ENCODE assay signal across 32 cellular contexts in genomic region chr5:1059884-1060263, GRCh38. TPM values are rescaled to one million over a fixed set of nuclear protein-coding genes. Genes with fewer than 3 reads are reported as not detected.
"Had no signal": no experiment of that assay in that cellular context is flagged by ENCODE, and none has a peak within 500 bp of the region (broad histone marks: within the 10 kb centered on the region; RNA-seq: fewer than 3 reads in every experiment).

No MANE protein-coding gene starts in this region.

- H3K27me3 Mint-ChIP-seq: activated CD4-positive, alpha-beta memory T cell treated with anti-CD3 and anti-CD28 coated beads, Interleukin-2, amount 10 ng/mL, durations not matched to agents 7 days and 5 days; activated CD4-positive, alpha-beta T cell treated with anti-CD3 and anti-CD28 coated beads, Interleukin-2, amount 10 ng/mL, durations not matched to agents 7 days and 5 days; activated naive CD4-positive, alpha-beta T cell treated with anti-CD3 and anti-CD28 coated beads, Interleukin-2, amount 10 ng/mL, durations not matched to agents 7 days and 5 days; activated naive CD8-positive, alpha-beta T cell treated with anti-CD3 and anti-CD28 coated beads, Interleukin-2, amount 10 ng/mL, durations not matched to agents 7 days and 5 days; activated T-cell treated with anti-CD3 and anti-CD28 coated beads, Interleukin-2, amount 50 U/mL, for 24 hours; brain; effector memory CD8-positive, alpha-beta T cell; memory B cell; naive thymus-derived CD4-positive, alpha-beta T cell; progenitor cell of endocrine pancreas had no signal

- FAIRE-seq: endothelial cell of umbilical vein had no signal

- H3K4me1 Mint-ChIP-seq: activated CD4-positive, alpha-beta memory T cell treated with anti-CD3 and anti-CD28 coated beads, Interleukin-2, amount 10 ng/mL, durations not matched to agents 7 days and 5 days; activated CD4-positive, alpha-beta T cell treated with anti-CD3 and anti-CD28 coated beads, Interleukin-2, amount 10 ng/mL, durations not matched to agents 7 days and 5 days; activated naive CD4-positive, alpha-beta T cell treated with anti-CD3 and anti-CD28 coated beads, Interleukin-2, amount 10 ng/mL, durations not matched to agents 7 days and 5 days; activated naive CD8-positive, alpha-beta T cell treated with anti-CD3 and anti-CD28 coated beads, Interleukin-2, amount 10 ng/mL, durations not matched to agents 7 days and 5 days; brain; immature natural killer cell; memory B cell; naive thymus-derived CD4-positive, alpha-beta T cell had no signal

- H3K4me2 ChIP-seq: smooth muscle cell had no signal

- H3K4me1 ChIP-seq: ascending aorta, heart left ventricle, suprapubic skin, tibial artery, upper lobe of right lung had no signal

- H3K36me3 Mint-ChIP-seq: activated naive CD8-positive, alpha-beta T cell treated with anti-CD3 and anti-CD28 coated beads, Interleukin-2, amount 10 ng/mL, durations not matched to agents 7 days and 5 days; brain had no signal

- H3K27ac ChIP-seq: ascending aorta, cardiac muscle cell, heart left ventricle, neutrophil, ovary, suprapubic skin, tibial artery, upper lobe of right lung had no signal

- H3K9me3 ChIP-seq: ascending aorta, heart left ventricle, neutrophil, ovary, suprapubic skin, tibial artery, upper lobe of right lung had no signal

- H3K4me3 ChIP-seq: ascending aorta, cardiac muscle cell, heart left ventricle, ovary, smooth muscle cell, suprapubic skin, tibial artery, upper lobe of right lung had no signal

- ATAC-seq: effector memory CD8-positive, alpha-beta T cell; heart left ventricle; naive thymus-derived CD4-positive, alpha-beta T cell; upper lobe of right lung had no signal

- H3K9me3 Mint-ChIP-seq: activated CD4-positive, alpha-beta memory T cell treated with anti-CD3 and anti-CD28 coated beads, Interleukin-2, amount 10 ng/mL, durations not matched to agents 7 days and 5 days; activated CD4-positive, alpha-beta T cell treated with anti-CD3 and anti-CD28 coated beads, Interleukin-2, amount 10 ng/mL, durations not matched to agents 7 days and 5 days; activated naive CD4-positive, alpha-beta T cell treated with anti-CD3 and anti-CD28 coated beads, Interleukin-2, amount 10 ng/mL, durations not matched to agents 7 days and 5 days; activated naive CD8-positive, alpha-beta T cell treated with anti-CD3 and anti-CD28 coated beads, Interleukin-2, amount 10 ng/mL, durations not matched to agents 7 days and 5 days; activated T-cell treated with anti-CD3 and anti-CD28 coated beads, Interleukin-2, amount 50 U/mL, for 24 hours; brain; effector memory CD8-positive, alpha-beta T cell; immature natural killer cell; memory B cell; naive thymus-derived CD4-positive, alpha-beta T cell had no signal

- H3K27ac Mint-ChIP-seq: activated CD4-positive, alpha-beta memory T cell treated with anti-CD3 and anti-CD28 coated beads, Interleukin-2, amount 10 ng/mL, durations not matched to agents 7 days and 5 days; activated CD4-positive, alpha-beta T cell treated with anti-CD3 and anti-CD28 coated beads, Interleukin-2, amount 10 ng/mL, durations not matched to agents 7 days and 5 days; activated naive CD8-positive, alpha-beta T cell treated with anti-CD3 and anti-CD28 coated beads, Interleukin-2, amount 10 ng/mL, durations not matched to agents 7 days and 5 days; activated T-cell treated with anti-CD3 and anti-CD28 coated beads, Interleukin-2, amount 50 U/mL, for 24 hours; brain; effector memory CD8-positive, alpha-beta T cell; immature natural killer cell; memory B cell; naive thymus-derived CD4-positive, alpha-beta T cell; progenitor cell of endocrine pancreas had no signal

- H3K4me3 Mint-ChIP-seq: activated CD4-positive, alpha-beta memory T cell treated with anti-CD3 and anti-CD28 coated beads, Interleukin-2, amount 10 ng/mL, durations not matched to agents 7 days and 5 days; activated CD4-positive, alpha-beta T cell treated with anti-CD3 and anti-CD28 coated beads, Interleukin-2, amount 10 ng/mL, durations not matched to agents 7 days and 5 days; activated naive CD4-positive, alpha-beta T cell treated with anti-CD3 and anti-CD28 coated beads, Interleukin-2, amount 10 ng/mL, durations not matched to agents 7 days and 5 days; activated naive CD8-positive, alpha-beta T cell treated with anti-CD3 and anti-CD28 coated beads, Interleukin-2, amount 10 ng/mL, durations not matched to agents 7 days and 5 days; activated T-cell treated with anti-CD3 and anti-CD28 coated beads, Interleukin-2, amount 50 U/mL, for 24 hours; brain; effector memory CD8-positive, alpha-beta T cell; immature natural killer cell; memory B cell; naive thymus-derived CD4-positive, alpha-beta T cell had no signal

- H3K27me3 ChIP-seq: ascending aorta, cardiac muscle cell, heart left ventricle, neutrophil, ovary, suprapubic skin, tibial artery, upper lobe of right lung had no signal

- H3K36me3 ChIP-seq: cardiac muscle cell, neutrophil, ovary had no signal

- DNase-seq: activated CD4-positive, alpha-beta memory T cell treated with anti-CD3 and anti-CD28 coated beads, Interleukin-2, amount 10 ng/mL, durations not matched to agents 7 days and 5 days; activated CD4-positive, alpha-beta T cell treated with anti-CD3 and anti-CD28 coated beads, Interleukin-2, amount 10 ng/mL, durations not matched to agents 7 days and 5 days; activated CD4-positive, CD25-positive, alpha-beta regulatory T cell treated with anti-CD3 and anti-CD28 coated beads, Interleukin-2, amount 50 U/mL, for 72 hours; activated CD8-positive, alpha-beta memory T cell treated with anti-CD3 and anti-CD28 coated beads, Interleukin-2, amount 50 U/mL, for 48 hours; activated gamma-delta T cell; activated naive CD4-positive, alpha-beta T cell treated with anti-CD3 and anti-CD28 coated beads, Interleukin-2, amount 10 ng/mL, durations not matched to agents 7 days and 5 days; activated naive CD8-positive, alpha-beta T cell treated with anti-CD3 and anti-CD28 coated beads, Interleukin-2, amount 10 ng/mL, durations not matched to agents 7 days and 5 days; activated T-cell treated with anti-CD3 and anti-CD28 coated beads, Interleukin-2, amount 50 U/mL, for 24 hours; cortex of kidney; effector memory CD8-positive, alpha-beta T cell; hypothalamus; immature natural killer cell; midbrain; naive thymus-derived CD4-positive, alpha-beta T cell; stimulated activated CD4-positive, alpha-beta T cell treated with anti-CD3 and anti-CD28 coated beads, Interleukin-15, amount 100 ng/mL, for 24 hours; stimulated activated CD4-positive, alpha-beta T cell treated with anti-CD3 and anti-CD28 coated beads, Interleukin-2, amount 100 ng/mL, for 24 hours; stimulated activated naive CD4-positive, alpha-beta T cell; T-helper 2 cell; tibial artery; upper lobe of right lung had no signal

RNA-seq across cellular contexts. Expression of gene NKD2, which starts 51.3 kb away (rescaled TPM):
- total RNA-seq: endothelial cell of umbilical vein had no signal
- polyA plus RNA-seq: fibroblast of lung; immature natural killer cell; naive thymus-derived CD4-positive, alpha-beta T cell had no signal
